16 cellular contexts compared by ENCODE assay signal in the genomic region with DNA sequence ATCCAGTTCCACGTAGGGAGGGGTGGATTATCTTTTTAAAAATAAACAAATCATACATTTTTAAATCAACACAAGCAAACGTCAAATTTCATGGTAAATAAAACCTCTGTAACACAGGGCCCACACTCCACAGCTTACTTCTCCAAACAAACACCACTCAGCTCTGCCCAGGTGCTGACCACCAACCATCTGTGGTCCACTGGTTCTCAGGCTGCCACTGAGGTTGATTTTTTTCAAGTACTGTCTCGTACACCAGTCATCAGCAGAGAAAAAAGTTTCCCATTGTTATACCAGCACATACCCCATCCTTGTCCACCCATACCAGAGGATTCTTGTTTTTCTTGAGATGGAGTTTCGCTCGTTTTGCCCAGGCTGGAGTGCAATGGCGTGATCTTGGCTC. TPM values are rescaled to one million over a fixed set of nuclear protein-coding genes. Genes with fewer than 3 reads are reported as not detected.
A peak's percentile ranks its signal among the peaks of the same experiment; 100 is the strongest.
DNase-seq lines count a peak whose midpoint lies in the region; ATAC-seq and TF ChIP-seq lines count a peak whose summit lies in the region.
"Had no signal": no experiment of that assay in that cellular context is flagged by ENCODE, and none has a peak within 500 bp of the region (broad histone marks: within the 10 kb centered on the region; RNA-seq: fewer than 3 reads in every experiment).

No MANE protein-coding gene starts in this region.

- DNase-seq in natural killer cell, result no peak
- DNase-seq in natural killer cell treated with Interleukin-12 subunit alpha and Interleukin-12 subunit beta and Interleukin-15 and Interleukin-18, amount 100 ng/mL, for 72 hours (ENCODE audit: low spot score), result no peak
- DNase-seq in NCI-H524 treated with DMSO at 0.1 percent for 48 hours (lab: John Stamatoyannopoulos, UW), result no peak
- DNase-seq in activated CD4-positive, CD25-positive, alpha-beta regulatory T cell treated with anti-CD3 and anti-CD28 coated beads, Interleukin-2, amount 50 U/mL, for 72 hours, result no peak
- DNase-seq: AML-193; Calu3; CD4-positive, alpha-beta T cell; DMS 273 treated with DMSO at 0.1 percent for 48 hours; DMS79 had no signal

- H3K4me3 Mint-ChIP-seq in natural killer cell, result no peak overlapping the region
- H3K4me3 Mint-ChIP-seq in natural killer cell treated with Interleukin-12 subunit alpha and Interleukin-12 subunit beta and Interleukin-15 and Interleukin-18, amount 100 ng/mL, for 72 hours, result no peak overlapping the region
- H3K4me3 Mint-ChIP-seq: CD4-positive, alpha-beta T cell had no signal

- intact Hi-C loops in natural killer cell (cut with micrococcal nuclease), result no loop called here

- H3K4me3 ChIP-seq in HEK293 (ENCODE audit: low read depth, low read length) (no peak overlapping the region), neutrophil (ENCODE audit: low read depth in 1 of 2, low read length in 1 of 2) (no peak overlapping the region)
- H3K4me3 ChIP-seq: BLaER1, GM12878, HAP-1, K562 had no signal

- H3K4me1 ChIP-seq in HEK293 (ENCODE audit: control insufficient read depth, insufficient read depth, low read length) (peaks cover 15% of the 10 kb centered on the region), neutrophil (ENCODE audit: control insufficient read depth in 1 of 2, insufficient read depth in 1 of 2, low read depth in 1 of 2, low read length in 1 of 2) (peaks cover 10 to 51% of the 10 kb centered on the region in 2 experiments)
- H3K4me1 ChIP-seq: HAP-1 had no signal

- H3K9me3 Mint-ChIP-seq in natural killer cell, result no peaks in the 10 kb centered on the region
- no peaks in the 10 kb centered on the region for H3K9me3 Mint-ChIP-seq in natural killer cell treated with Interleukin-12 subunit alpha and Interleukin-12 subunit beta and Interleukin-15 and Interleukin-18, amount 100 ng/mL, for 72 hours
- H3K9me3 Mint-ChIP-seq: CD4-positive, alpha-beta T cell had no signal

- H3K27me3 Mint-ChIP-seq in natural killer cell (ENCODE audit: low read depth in 2 of 2), result no peaks in the 10 kb centered on the region
- H3K27me3 Mint-ChIP-seq in natural killer cell treated with Interleukin-12 subunit alpha and Interleukin-12 subunit beta and Interleukin-15 and Interleukin-18, amount 100 ng/mL, for 72 hours, result no peaks in the 10 kb centered on the region
- H3K27me3 Mint-ChIP-seq: CD4-positive, alpha-beta T cell had no signal

- H3K36me3 Mint-ChIP-seq in natural killer cell, result no peaks in the 10 kb centered on the region
- peaks cover 8% of the 10 kb centered on the region for H3K36me3 Mint-ChIP-seq in natural killer cell treated with Interleukin-12 subunit alpha and Interleukin-12 subunit beta and Interleukin-15 and Interleukin-18, amount 100 ng/mL, for 72 hours

- H3K27ac Mint-ChIP-seq in natural killer cell, result peak overlapping the region; percentile 7 to 80
- H3K27ac Mint-ChIP-seq in natural killer cell treated with Interleukin-12 subunit alpha and Interleukin-12 subunit beta and Interleukin-15 and Interleukin-18, amount 100 ng/mL, for 72 hours, result no peak overlapping the region
- H3K27ac Mint-ChIP-seq: CD4-positive, alpha-beta T cell had no signal

- POLR2A ChIA-PET in HEK293 (lab: Yijun Ruan, JAX), result no interaction called here

- peak in 2 of 3 donors; percentile 24 to 68 for ATAC-seq in natural killer cell
- no peak for ATAC-seq in natural killer cell treated with Interleukin-12 subunit alpha and Interleukin-12 subunit beta and Interleukin-15 and Interleukin-18, amount 100 ng/mL, for 72 hours
- ATAC-seq in GM18858 (IDR thresholded peaks at IDR 0.05; ENCODE audit: unreplicated experiment), result no peak
- ATAC-seq: GM12878, K562 had no signal

- H3K9me3 ChIP-seq in HEK293 (ENCODE audit: control insufficient read depth, insufficient read depth, low read depth, low read length) (no peaks in the 10 kb centered on the region), neutrophil (no peaks in the 10 kb centered on the region)
- H3K9me3 ChIP-seq: HAP-1 had no signal

- H3K27me3 ChIP-seq in neutrophil, result no peaks in the 10 kb centered on the region
- H3K27me3 ChIP-seq: BLaER1 had no signal

- TF ChIP-seq CTCF in natural killer cell (IDR thresholded peaks at IDR 0.05), result no peak
- TF ChIP-seq CTCF in HEK293 (tag by site-specific recombination; IDR thresholded peaks at IDR 0.05), result no peak
- TF ChIP-seq CTCF in neutrophil (IDR thresholded peaks at IDR 0.05), result no peak

- H3K27ac ChIP-seq in HEK293 (ENCODE audit: extremely low read depth, low read depth, low read length) (no peak overlapping the region), neutrophil (peak overlapping the region; percentile 63)
- H3K27ac ChIP-seq: BLaER1 had no signal

- H3K36me3 ChIP-seq in HEK293 (ENCODE audit: control insufficient read depth in 2 of 2, insufficient read depth in 1 of 2, low read length in 2 of 2) (peaks cover 0 to 10% of the 10 kb centered on the region in 2 experiments; a peak in 2 of 3 replicates), neutrophil (peaks cover 2% of the 10 kb centered on the region)

- CTCF ChIA-PET in HEK293 (lab: Yijun Ruan, JAX), result interaction anchor here (0.6 kb wide), 1 partner anchor 424 kb away, joined by 3 read pairs; no protein-coding TSS in a partner anchor

- peaks cover 73 to 74% of the 10 kb centered on the region in 2 donors for H3K4me1 Mint-ChIP-seq in natural killer cell
- H3K4me1 Mint-ChIP-seq in natural killer cell treated with Interleukin-12 subunit alpha and Interleukin-12 subunit beta and Interleukin-15 and Interleukin-18, amount 100 ng/mL, for 72 hours (ENCODE audit: low read depth in 2 of 2), result peaks cover 58 to 60% of the 10 kb centered on the region in 2 donors

TF ChIP-seq in HEK293, 187 proteins besides CTCF, POLR2A, EP300 and RAD21:
- TF ChIP-seq, protein P1, sequence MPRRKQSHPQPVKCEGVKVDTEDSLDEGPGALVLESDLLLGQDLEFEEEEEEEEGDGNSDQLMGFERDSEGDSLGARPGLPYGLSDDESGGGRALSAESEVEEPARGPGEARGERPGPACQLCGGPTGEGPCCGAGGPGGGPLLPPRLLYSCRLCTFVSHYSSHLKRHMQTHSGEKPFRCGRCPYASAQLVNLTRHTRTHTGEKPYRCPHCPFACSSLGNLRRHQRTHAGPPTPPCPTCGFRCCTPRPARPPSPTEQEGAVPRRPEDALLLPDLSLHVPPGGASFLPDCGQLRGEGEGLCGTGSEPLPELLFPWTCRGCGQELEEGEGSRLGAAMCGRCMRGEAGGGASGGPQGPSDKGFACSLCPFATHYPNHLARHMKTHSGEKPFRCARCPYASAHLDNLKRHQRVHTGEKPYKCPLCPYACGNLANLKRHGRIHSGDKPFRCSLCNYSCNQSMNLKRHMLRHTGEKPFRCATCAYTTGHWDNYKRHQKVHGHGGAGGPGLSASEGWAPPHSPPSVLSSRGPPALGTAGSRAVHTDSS (tag by site-specific recombination; IDR thresholded peaks at IDR 0.05), result no peak
- 0 out of 2 replicates have a peak, but pooled peaks have one; percentile 15 for TF ChIP-seq ZNF600 (tag by site-specific recombination; IDR thresholded peaks at IDR 0.05)

RNA-seq across cellular contexts. Expression of a gene that starts 32.4 kb away (rescaled TPM):
- 10 to 100 TPM; 21.1 to 32.5 (median 30.8) TPM for total RNA-seq in natural killer cell
- 10 to 100 TPM; 91.2 to 93.3 TPM for total RNA-seq in natural killer cell treated with Interleukin-12 subunit alpha and Interleukin-12 subunit beta and Interleukin-15 and Interleukin-18, amount 100 ng/mL, for 72 hours

RNA-seq across cellular contexts. Expression of a gene that starts 57.8 kb away (rescaled TPM):
- total RNA-seq in natural killer cell, result 10 to 100 TPM; 33.6 to 44.2 (median 38.4) TPM
- 100 to 1,000 TPM in 1 of 2 donors, 10 to 100 TPM in 1; 68.3 to 113 TPM for total RNA-seq in natural killer cell treated with Interleukin-12 subunit alpha and Interleukin-12 subunit beta and Interleukin-15 and Interleukin-18, amount 100 ng/mL, for 72 hours

Comparison
In these comparisons a context has a peak if more than half of its experiments do, and no peak if none do; other contexts are left out.
1. ATAC-seq: peak in natural killer cell (2 of 3); none in natural killer cell treated with Interleukin-12 subunit alpha and Interleukin-12 subunit beta and Interleukin-15 and Interleukin-18, amount 100 ng/mL, for 72 hours (0 of 2) and GM18858 (single experiment).
2. H3K27ac Mint-ChIP-seq: peak in natural killer cell (2 of 2); none in natural killer cell treated with Interleukin-12 subunit alpha and Interleukin-12 subunit beta and Interleukin-15 and Interleukin-18, amount 100 ng/mL, for 72 hours (0 of 2).